In the genomic region with DNA sequence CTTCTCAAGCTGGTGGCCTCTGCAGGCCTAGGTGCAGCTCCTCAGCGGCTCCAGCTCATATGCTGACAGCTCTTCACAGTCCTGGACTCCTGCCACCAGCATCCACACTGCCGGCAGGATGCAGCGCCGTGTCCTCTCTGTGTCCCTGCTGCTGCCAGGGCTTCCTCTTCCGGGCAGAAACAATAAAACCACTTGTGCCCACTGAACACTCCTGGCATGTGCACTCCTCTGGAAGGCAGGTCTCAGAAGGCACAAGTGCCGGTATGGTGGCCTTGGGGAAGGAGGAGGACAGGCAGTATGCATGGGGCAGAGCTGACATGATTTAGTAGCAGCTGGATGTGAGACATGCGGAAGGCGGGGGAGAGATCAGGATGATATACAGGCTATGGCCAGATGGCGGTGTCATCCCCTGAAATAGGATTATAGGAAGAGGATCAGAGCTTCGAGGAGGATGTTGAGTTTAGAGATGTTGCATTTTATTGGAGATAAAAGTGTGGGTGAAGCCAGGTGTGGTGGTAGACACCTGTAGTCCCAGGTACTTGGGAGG, we compare ENCODE assay signal across 1 cellular context.
A peak's percentile ranks its signal among the peaks of the same experiment; 100 is the strongest.
TF ChIP-seq lines count a peak whose summit lies in the region.

No MANE protein-coding gene starts in this region.

TF ChIP-seq in K562, 482 proteins besides CTCF, POLR2A, EP300 and RAD21 (continued from another document and continues in another):
- TF ChIP-seq, protein P1, sequence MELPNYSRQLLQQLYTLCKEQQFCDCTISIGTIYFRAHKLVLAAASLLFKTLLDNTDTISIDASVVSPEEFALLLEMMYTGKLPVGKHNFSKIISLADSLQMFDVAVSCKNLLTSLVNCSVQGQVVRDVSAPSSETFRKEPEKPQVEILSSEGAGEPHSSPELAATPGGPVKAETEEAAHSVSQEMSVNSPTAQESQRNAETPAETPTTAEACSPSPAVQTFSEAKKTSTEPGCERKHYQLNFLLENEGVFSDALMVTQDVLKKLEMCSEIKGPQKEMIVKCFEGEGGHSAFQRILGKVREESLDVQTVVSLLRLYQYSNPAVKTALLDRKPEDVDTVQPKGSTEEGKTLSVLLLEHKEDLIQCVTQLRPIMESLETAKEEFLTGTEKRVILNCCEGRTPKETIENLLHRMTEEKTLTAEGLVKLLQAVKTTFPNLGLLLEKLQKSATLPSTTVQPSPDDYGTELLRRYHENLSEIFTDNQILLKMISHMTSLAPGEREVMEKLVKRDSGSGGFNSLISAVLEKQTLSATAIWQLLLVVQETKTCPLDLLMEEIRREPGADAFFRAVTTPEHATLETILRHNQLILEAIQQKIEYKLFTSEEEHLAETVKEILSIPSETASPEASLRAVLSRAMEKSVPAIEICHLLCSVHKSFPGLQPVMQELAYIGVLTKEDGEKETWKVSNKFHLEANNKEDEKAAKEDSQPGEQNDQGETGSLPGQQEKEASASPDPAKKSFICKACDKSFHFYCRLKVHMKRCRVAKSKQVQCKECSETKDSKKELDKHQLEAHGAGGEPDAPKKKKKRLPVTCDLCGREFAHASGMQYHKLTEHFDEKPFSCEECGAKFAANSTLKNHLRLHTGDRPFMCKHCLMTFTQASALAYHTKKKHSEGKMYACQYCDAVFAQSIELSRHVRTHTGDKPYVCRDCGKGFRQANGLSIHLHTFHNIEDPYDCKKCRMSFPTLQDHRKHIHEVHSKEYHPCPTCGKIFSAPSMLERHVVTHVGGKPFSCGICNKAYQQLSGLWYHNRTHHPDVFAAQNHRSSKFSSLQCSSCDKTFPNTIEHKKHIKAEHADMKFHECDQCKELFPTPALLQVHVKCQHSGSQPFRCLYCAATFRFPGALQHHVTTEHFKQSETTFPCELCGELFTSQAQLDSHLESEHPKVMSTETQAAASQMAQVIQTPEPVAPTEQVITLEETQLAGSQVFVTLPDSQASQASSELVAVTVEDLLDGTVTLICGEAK (IDR thresholded peaks at IDR 0.05): 0 out of 2 replicates have a peak, but pooled peaks have one; percentile 13
- TF ChIP-seq, protein P1 (CRISPR knock-in tag; IDR thresholded peaks at IDR 0.05): no peak
- peak; percentile 36; the same call in 1 of the 2 replicates for TF ChIP-seq TAL1 (IDR thresholded peaks at IDR 0.05)
- peak; percentile 23; the same call in 1 of the 2 replicates for TF ChIP-seq CXXC5 (CRISPR knock-in tag; IDR thresholded peaks at IDR 0.05)
- TF ChIP-seq, protein P2, sequence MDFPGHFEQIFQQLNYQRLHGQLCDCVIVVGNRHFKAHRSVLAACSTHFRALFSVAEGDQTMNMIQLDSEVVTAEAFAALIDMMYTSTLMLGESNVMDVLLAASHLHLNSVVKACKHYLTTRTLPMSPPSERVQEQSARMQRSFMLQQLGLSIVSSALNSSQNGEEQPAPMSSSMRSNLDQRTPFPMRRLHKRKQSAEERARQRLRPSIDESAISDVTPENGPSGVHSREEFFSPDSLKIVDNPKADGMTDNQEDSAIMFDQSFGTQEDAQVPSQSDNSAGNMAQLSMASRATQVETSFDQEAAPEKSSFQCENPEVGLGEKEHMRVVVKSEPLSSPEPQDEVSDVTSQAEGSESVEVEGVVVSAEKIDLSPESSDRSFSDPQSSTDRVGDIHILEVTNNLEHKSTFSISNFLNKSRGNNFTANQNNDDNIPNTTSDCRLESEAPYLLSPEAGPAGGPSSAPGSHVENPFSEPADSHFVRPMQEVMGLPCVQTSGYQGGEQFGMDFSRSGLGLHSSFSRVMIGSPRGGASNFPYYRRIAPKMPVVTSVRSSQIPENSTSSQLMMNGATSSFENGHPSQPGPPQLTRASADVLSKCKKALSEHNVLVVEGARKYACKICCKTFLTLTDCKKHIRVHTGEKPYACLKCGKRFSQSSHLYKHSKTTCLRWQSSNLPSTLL (IDR thresholded peaks at IDR 0.05): no peak
- TF ChIP-seq, protein P3, sequence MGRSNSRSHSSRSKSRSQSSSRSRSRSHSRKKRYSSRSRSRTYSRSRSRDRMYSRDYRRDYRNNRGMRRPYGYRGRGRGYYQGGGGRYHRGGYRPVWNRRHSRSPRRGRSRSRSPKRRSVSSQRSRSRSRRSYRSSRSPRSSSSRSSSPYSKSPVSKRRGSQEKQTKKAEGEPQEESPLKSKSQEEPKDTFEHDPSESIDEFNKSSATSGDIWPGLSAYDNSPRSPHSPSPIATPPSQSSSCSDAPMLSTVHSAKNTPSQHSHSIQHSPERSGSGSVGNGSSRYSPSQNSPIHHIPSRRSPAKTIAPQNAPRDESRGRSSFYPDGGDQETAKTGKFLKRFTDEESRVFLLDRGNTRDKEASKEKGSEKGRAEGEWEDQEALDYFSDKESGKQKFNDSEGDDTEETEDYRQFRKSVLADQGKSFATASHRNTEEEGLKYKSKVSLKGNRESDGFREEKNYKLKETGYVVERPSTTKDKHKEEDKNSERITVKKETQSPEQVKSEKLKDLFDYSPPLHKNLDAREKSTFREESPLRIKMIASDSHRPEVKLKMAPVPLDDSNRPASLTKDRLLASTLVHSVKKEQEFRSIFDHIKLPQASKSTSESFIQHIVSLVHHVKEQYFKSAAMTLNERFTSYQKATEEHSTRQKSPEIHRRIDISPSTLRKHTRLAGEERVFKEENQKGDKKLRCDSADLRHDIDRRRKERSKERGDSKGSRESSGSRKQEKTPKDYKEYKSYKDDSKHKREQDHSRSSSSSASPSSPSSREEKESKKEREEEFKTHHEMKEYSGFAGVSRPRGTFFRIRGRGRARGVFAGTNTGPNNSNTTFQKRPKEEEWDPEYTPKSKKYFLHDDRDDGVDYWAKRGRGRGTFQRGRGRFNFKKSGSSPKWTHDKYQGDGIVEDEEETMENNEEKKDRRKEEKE (IDR thresholded peaks at IDR 0.05; ENCODE audit: borderline replicate concordance in 1 of 2, control insufficient read depth in 1 of 2, low read depth in 2 of 2, low read length in 1 of 2): 0 out of 4 replicates have a peak, but pooled peaks of 1 of the 2 experiments have one; percentile 28
- TF ChIP-seq TEAD4 (IDR thresholded peaks at IDR 0.05; ENCODE audit: low read length): peak; percentile 67
- TF ChIP-seq TEAD4 (CRISPR knock-in tag; IDR thresholded peaks at IDR 0.05; ENCODE audit: borderline replicate concordance): no peak
- TF ChIP-seq EGR1 (conservative IDR thresholded peaks at IDR 0.05): peak; percentile 61
- TF ChIP-seq SNIP1 (IDR thresholded peaks at IDR 0.05; ENCODE audit: low read depth): no peak
- TF ChIP-seq, protein P4, sequence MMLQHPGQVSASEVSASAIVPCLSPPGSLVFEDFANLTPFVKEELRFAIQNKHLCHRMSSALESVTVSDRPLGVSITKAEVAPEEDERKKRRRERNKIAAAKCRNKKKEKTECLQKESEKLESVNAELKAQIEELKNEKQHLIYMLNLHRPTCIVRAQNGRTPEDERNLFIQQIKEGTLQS (IDR thresholded peaks at IDR 0.05): peak; percentile 33; the same call in 1 of the 2 replicates
- TF ChIP-seq, protein P4 (CRISPR knock-in tag; conservative IDR thresholded peaks at IDR 0.05): no peak
- TF ChIP-seq NUFIP1 (IDR thresholded peaks at IDR 0.05; ENCODE audit: partially characterized antibody): no peak
- TF ChIP-seq BCL6 (CRISPR knock-in tag; IDR thresholded peaks at IDR 0.05): no peak
- 0 out of 2 replicates have a peak, but pooled peaks have one; percentile 41 for TF ChIP-seq SMARCA5 (IDR thresholded peaks at IDR 0.05)
- no peak for TF ChIP-seq KLF10 (CRISPR knock-in tag; IDR thresholded peaks at IDR 0.05)
- TF ChIP-seq, protein P5, sequence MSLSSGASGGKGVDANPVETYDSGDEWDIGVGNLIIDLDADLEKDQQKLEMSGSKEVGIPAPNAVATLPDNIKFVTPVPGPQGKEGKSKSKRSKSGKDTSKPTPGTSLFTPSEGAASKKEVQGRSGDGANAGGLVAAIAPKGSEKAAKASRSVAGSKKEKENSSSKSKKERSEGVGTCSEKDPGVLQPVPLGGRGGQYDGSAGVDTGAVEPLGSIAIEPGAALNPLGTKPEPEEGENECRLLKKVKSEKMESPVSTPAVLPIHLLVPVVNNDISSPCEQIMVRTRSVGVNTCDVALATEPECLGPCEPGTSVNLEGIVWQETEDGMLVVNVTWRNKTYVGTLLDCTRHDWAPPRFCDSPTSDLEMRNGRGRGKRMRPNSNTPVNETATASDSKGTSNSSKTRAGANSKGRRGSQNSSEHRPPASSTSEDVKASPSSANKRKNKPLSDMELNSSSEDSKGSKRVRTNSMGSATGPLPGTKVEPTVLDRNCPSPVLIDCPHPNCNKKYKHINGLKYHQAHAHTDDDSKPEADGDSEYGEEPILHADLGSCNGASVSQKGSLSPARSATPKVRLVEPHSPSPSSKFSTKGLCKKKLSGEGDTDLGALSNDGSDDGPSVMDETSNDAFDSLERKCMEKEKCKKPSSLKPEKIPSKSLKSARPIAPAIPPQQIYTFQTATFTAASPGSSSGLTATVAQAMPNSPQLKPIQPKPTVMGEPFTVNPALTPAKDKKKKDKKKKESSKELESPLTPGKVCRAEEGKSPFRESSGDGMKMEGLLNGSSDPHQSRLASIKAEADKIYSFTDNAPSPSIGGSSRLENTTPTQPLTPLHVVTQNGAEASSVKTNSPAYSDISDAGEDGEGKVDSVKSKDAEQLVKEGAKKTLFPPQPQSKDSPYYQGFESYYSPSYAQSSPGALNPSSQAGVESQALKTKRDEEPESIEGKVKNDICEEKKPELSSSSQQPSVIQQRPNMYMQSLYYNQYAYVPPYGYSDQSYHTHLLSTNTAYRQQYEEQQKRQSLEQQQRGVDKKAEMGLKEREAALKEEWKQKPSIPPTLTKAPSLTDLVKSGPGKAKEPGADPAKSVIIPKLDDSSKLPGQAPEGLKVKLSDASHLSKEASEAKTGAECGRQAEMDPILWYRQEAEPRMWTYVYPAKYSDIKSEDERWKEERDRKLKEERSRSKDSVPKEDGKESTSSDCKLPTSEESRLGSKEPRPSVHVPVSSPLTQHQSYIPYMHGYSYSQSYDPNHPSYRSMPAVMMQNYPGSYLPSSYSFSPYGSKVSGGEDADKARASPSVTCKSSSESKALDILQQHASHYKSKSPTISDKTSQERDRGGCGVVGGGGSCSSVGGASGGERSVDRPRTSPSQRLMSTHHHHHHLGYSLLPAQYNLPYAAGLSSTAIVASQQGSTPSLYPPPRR (CRISPR knock-in tag; IDR thresholded peaks at IDR 0.05; ENCODE audit: borderline replicate concordance): no peak
- TF ChIP-seq, protein P6, sequence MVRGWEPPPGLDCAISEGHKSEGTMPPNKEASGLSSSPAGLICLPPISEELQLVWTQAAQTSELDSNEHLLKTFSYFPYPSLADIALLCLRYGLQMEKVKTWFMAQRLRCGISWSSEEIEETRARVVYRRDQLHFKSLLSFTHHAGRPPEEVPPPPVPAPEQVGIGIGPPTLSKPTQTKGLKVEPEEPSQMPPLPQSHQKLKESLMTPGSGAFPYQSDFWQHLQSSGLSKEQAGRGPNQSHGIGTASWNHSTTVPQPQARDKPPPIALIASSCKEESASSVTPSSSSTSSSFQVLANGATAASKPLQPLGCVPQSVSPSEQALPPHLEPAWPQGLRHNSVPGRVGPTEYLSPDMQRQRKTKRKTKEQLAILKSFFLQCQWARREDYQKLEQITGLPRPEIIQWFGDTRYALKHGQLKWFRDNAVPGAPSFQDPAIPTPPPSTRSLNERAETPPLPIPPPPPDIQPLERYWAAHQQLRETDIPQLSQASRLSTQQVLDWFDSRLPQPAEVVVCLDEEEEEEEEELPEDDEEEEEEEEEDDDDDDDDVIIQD (CRISPR knock-in tag; IDR thresholded peaks at IDR 0.05): no peak
- peak; percentile 72 for TF ChIP-seq BRD9 (IDR thresholded peaks at IDR 0.05; ENCODE audit: low read depth, partially characterized antibody)
- no peak for TF ChIP-seq MIER1 (IDR thresholded peaks at IDR 0.05; ENCODE audit: low read depth)
- no peak for TF ChIP-seq XRCC3 (IDR thresholded peaks at IDR 0.05)
- TF ChIP-seq LARP7 (IDR thresholded peaks at IDR 0.05): 0 out of 2 replicates have a peak, but pooled peaks have one; percentile 38
